In genomic region chr13:101140087-101140770, GRCh38 we compare ENCODE assay signal across 1 cellular context.
TF ChIP-seq lines count a peak whose summit lies in the region.

No MANE protein-coding gene starts in this region.

TF ChIP-seq in HepG2, 621 proteins besides CTCF, POLR2A, EP300 and RAD21 (continued from another document):
- TF ChIP-seq ZNF180 (CRISPR knock-in tag; IDR thresholded peaks at IDR 0.05; ENCODE audit: borderline replicate concordance, low read depth) (no peak), ZHX2 (IDR thresholded peaks at IDR 0.05; ENCODE audit: low read depth) (no peak), ZHX2 (CRISPR knock-in tag; IDR thresholded peaks at IDR 0.05; ENCODE audit: borderline replicate concordance) (no peak), CHD2 (IDR thresholded peaks at IDR 0.05; ENCODE audit: low read depth, low read length) (no peak), TBX3 (IDR thresholded peaks at IDR 0.05; ENCODE audit: borderline replicate concordance) (no peak)
